Comparison of ENCODE assay signal across 18 cellular contexts in the genomic region with DNA sequence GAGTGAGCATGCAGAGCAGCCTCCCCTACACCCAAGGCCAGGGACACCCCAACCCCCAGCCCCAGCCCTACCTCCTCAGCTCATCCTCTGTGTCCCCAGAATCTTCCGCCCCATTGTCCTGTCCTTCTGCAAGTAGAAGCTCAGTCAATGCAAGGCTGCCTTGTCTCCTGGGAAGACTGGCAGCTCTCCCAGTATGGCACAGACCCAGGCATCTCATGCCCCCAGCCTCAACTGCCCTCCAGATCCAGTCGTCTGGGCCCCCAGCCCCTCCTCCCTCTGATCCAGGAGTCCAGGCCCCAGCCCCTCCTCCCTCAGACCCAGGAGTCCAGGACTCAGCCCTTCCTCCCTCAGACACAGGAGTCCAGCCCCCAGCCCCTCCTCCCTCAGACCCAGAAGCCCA. TPM values are rescaled to one million over a fixed set of nuclear protein-coding genes. Genes with fewer than 3 reads are reported as not detected.
"Had no signal": no experiment of that assay in that cellular context is flagged by ENCODE, and none has a peak within 500 bp of the region (broad histone marks: within the 10 kb centered on the region; RNA-seq: fewer than 3 reads in every experiment).

No MANE protein-coding gene starts in this region.

- H3K4me1 ChIP-seq: heart left ventricle, pancreas, testis, tibial nerve, upper lobe of right lung, vagina had no signal

- DNase-seq: effector memory CD4-positive, alpha-beta T cell; hippocampal formation; mammary epithelial cell; naive thymus-derived CD4-positive, alpha-beta T cell; pancreas; right cardiac atrium; small intestine; stimulated activated CD4-positive, alpha-beta T cell treated with anti-CD3 and anti-CD28 coated beads, Interleukin-2, amount 100 ng/mL, for 48 hours; stimulated activated naive B cell treated with anti-CD40 and anti-IgM and Interleukin-4, amounts not matched to agents 10 μg/mL and 1 μg/mL and 100 μg/mL, for 72 hours; stimulated activated naive CD8-positive, alpha-beta T cell treated with anti-CD3 and anti-CD28 coated beads, Interleukin-15, amount 100 ng/mL, for 72 hours; testis; upper lobe of right lung had no signal

- ATAC-seq: esophagus mucosa; naive thymus-derived CD4-positive, alpha-beta T cell; pancreas; stimulated activated naive B cell treated with anti-CD40 and anti-IgM and Interleukin-4, amounts not matched to agents 10 μg/mL and 1 μg/mL and 100 μg/mL, for 72 hours; stimulated activated naive CD8-positive, alpha-beta T cell treated with anti-CD3 and anti-CD28 coated beads, Interleukin-15, amount 100 ng/mL, for 72 hours; upper lobe of right lung had no signal

- H3K27me3 ChIP-seq: heart left ventricle, pancreas, testis, tibial nerve, upper lobe of right lung, vagina had no signal

- H3K4me3 ChIP-seq: heart left ventricle, pancreas, testis, tibial nerve, upper lobe of right lung, vagina had no signal

- H3K9me3 ChIP-seq: heart left ventricle, pancreas, testis, tibial nerve, upper lobe of right lung, vagina had no signal

- H3K27ac ChIP-seq: heart left ventricle, pancreas, testis, tibial nerve, upper lobe of right lung, vagina had no signal

RNA-seq across cellular contexts. Expression of gene ZNF575, which starts 13.0 kb away (rescaled TPM):
- total RNA-seq: glomerular endothelial cell, kidney epithelial cell had no signal
